ENCODE assay signal across 12 cellular contexts in genomic region chrX:73577368-73577767, GRCh38. TPM values are rescaled to one million over a fixed set of nuclear protein-coding genes. Genes with fewer than 3 reads are reported as not detected.
DNase-seq lines count a peak whose midpoint lies in the region; ATAC-seq and TF ChIP-seq lines count a peak whose summit lies in the region.
"Had no signal": no experiment of that assay in that cellular context is flagged by ENCODE, and none has a peak within 500 bp of the region (broad histone marks: within the 10 kb centered on the region; RNA-seq: fewer than 3 reads in every experiment).

No MANE protein-coding gene starts in this region.

- H3K27me3 Mint-ChIP-seq in type B pancreatic cell, result no peaks in the 10 kb centered on the region
- H3K27me3 Mint-ChIP-seq: CD4-positive, alpha-beta memory T cell had no signal

- no peak overlapping the region for H3K4me3 Mint-ChIP-seq in type B pancreatic cell
- no peak overlapping the region for H3K4me3 Mint-ChIP-seq in stimulated activated effector memory CD8-positive, alpha-beta T cell treated with anti-CD3 and anti-CD28 coated beads, Interleukin-12 subunit alpha, Interleukin-12 subunit beta, amount 100 ng/mL, for 72 hours
- H3K4me3 Mint-ChIP-seq: CD4-positive, alpha-beta memory T cell had no signal

- no peak for TF ChIP-seq CTCF in type B pancreatic cell (conservative IDR thresholded peaks at IDR 0.05)

- H3K4me1 Mint-ChIP-seq in type B pancreatic cell (ENCODE audit: unreplicated experiment), result peaks cover 5% of the 10 kb centered on the region
- H3K4me1 Mint-ChIP-seq in stimulated activated effector memory CD8-positive, alpha-beta T cell treated with anti-CD3 and anti-CD28 coated beads, Interleukin-12 subunit alpha, Interleukin-12 subunit beta, amount 100 ng/mL, for 72 hours, result peaks cover 15% of the 10 kb centered on the region

- no peak for ATAC-seq in stimulated activated effector memory CD8-positive, alpha-beta T cell treated with anti-CD3 and anti-CD28 coated beads, Interleukin-12 subunit alpha, Interleukin-12 subunit beta, amount 100 ng/mL, for 72 hours

- H3K9me3 Mint-ChIP-seq in type B pancreatic cell, result peaks cover 14% of the 10 kb centered on the region
- H3K9me3 Mint-ChIP-seq in stimulated activated effector memory CD8-positive, alpha-beta T cell treated with anti-CD3 and anti-CD28 coated beads, Interleukin-12 subunit alpha, Interleukin-12 subunit beta, amount 100 ng/mL, for 72 hours, result no peaks in the 10 kb centered on the region
- H3K9me3 Mint-ChIP-seq: CD4-positive, alpha-beta memory T cell had no signal

- peaks cover 4% of the 10 kb centered on the region for H3K36me3 Mint-ChIP-seq in type B pancreatic cell
- peaks cover 6% of the 10 kb centered on the region for H3K36me3 Mint-ChIP-seq in stimulated activated effector memory CD8-positive, alpha-beta T cell treated with anti-CD3 and anti-CD28 coated beads, Interleukin-12 subunit alpha, Interleukin-12 subunit beta, amount 100 ng/mL, for 72 hours

- DNase-seq in AG08396 (ENCODE audit: low spot score), result peak; percentile 17
- peak; percentile 79 for DNase-seq in HT1080 (ENCODE audit: low read depth)
- DNase-seq in brain pericyte (ENCODE audit: low read depth, low spot score), result peak; percentile 41
- DNase-seq in left kidney (ENCODE audit: low read depth, low spot score), result peak; percentile 59
- no peak for DNase-seq in type B pancreatic cell (ENCODE audit: extremely low spot score, unreplicated experiment)
- no peak for DNase-seq in stimulated activated effector memory CD8-positive, alpha-beta T cell treated with anti-CD3 and anti-CD28 coated beads, Interleukin-12 subunit alpha, Interleukin-12 subunit beta, amount 100 ng/mL, for 72 hours (ENCODE audit: low spot score in 2 of 2)
- DNase-seq in SK-N-DZ (ENCODE audit: low spot score), result no peak
- no peak for DNase-seq in NCI-H446 treated with DMSO at 0.1 percent for 48 hours (lab: John Stamatoyannopoulos, UW)
- DNase-seq: activated T-cell treated with anti-CD3 and anti-CD28 coated beads, Interleukin-2, amount 50 U/mL, for 1 hour; CD4-positive, alpha-beta memory T cell; stimulated activated CD4-positive, alpha-beta T cell treated with anti-CD3 and anti-CD28 coated beads, Interleukin-15, amount 100 ng/mL, for 24 hours; T-helper 9 cell had no signal

- H3K27ac Mint-ChIP-seq in type B pancreatic cell, result no peak overlapping the region
- H3K27ac Mint-ChIP-seq in stimulated activated effector memory CD8-positive, alpha-beta T cell treated with anti-CD3 and anti-CD28 coated beads, Interleukin-12 subunit alpha, Interleukin-12 subunit beta, amount 100 ng/mL, for 72 hours, result no peak overlapping the region
- H3K27ac Mint-ChIP-seq: CD4-positive, alpha-beta memory T cell had no signal

RNA-seq across cellular contexts. Expression of gene CHIC1, which starts 14.4 kb away (rescaled TPM):
- total RNA-seq in HT1080 (2014; rRNA removed; shearing (Covaris generic)), result 6.5 and 9.9 TPM in 2 replicates
- polyA plus RNA-seq in HT1080 (2015; cell fraction: cytosol; rRNA removed), result 5.7 and 7.6 TPM in 2 replicates
- 10.4 and 11.6 TPM in 2 replicates for polyA plus RNA-seq in HT1080 (2015; cell fraction: nucleus; rRNA removed)
- total RNA-seq in type B pancreatic cell (ENCODE audit: low replicate concordance), result 7.6 and 8.9 TPM in 2 replicates
- polyA plus RNA-seq in SK-N-DZ (2014; cell fraction: cytosol; rRNA removed), result 2.7 and 2.9 TPM in 2 replicates
- polyA plus RNA-seq in SK-N-DZ (2014; cell fraction: nucleus; rRNA removed), result 6.4 and 7.2 TPM in 2 replicates

Comparison
In these comparisons a context has a peak if more than half of its experiments do, and no peak if none do; other contexts are left out.
1. DNase-seq: peak in AG08396 (single experiment), HT1080 (single experiment), brain pericyte (single experiment) and left kidney (single experiment); none in type B pancreatic cell (single experiment), stimulated activated effector memory CD8-positive, alpha-beta T cell treated with anti-CD3 and anti-CD28 coated beads, Interleukin-12 subunit alpha, Interleukin-12 subunit beta, amount 100 ng/mL, for 72 hours (0 of 2), SK-N-DZ (single experiment) and NCI-H446 treated with DMSO at 0.1 percent for 48 hours (single experiment).